In genomic region chr2:16140771-16141640, GRCh38 we compare ENCODE assay signal across 15 cellular contexts.
DNase-seq lines count a peak whose midpoint lies in the region; ATAC-seq and TF ChIP-seq lines count a peak whose summit lies in the region.
"Had no signal": no experiment of that assay in that cellular context is flagged by ENCODE, and none has a peak within 500 bp of the region (broad histone marks: within the 10 kb centered on the region; RNA-seq: fewer than 3 reads in every experiment).

No MANE protein-coding gene starts in this region.

- peaks cover 30% of the 10 kb centered on the region for H3K9me3 ChIP-seq in BE2C

- no peak overlapping the region for H3K4me3 ChIP-seq in BE2C (ENCODE audit: low read depth, low read length)
- H3K4me3 ChIP-seq: SJSA1 had no signal

- TF ChIP-seq CTCF in BE2C (IDR thresholded peaks at IDR 0.05; ENCODE audit: low read depth, low read length), result no peak

- no peaks in the 10 kb centered on the region for H3K36me3 ChIP-seq in BE2C
- H3K36me3 ChIP-seq: SJSA1 had no signal

- no peaks in the 10 kb centered on the region for H3K27me3 ChIP-seq in BE2C
- H3K27me3 ChIP-seq: SJSA1 had no signal

- H3K4me1 ChIP-seq in BE2C, result peaks cover 33% of the 10 kb centered on the region
- H3K4me1 ChIP-seq: SJSA1 had no signal

- DNase-seq in BE2C, result peak; percentile 100
- DNase-seq in HT-29 (ENCODE audit: low spot score), result peak; percentile 23
- DNase-seq in ecto neural progenitor cell (ENCODE audit: low spot score), result peak; percentile 21
- peak; percentile 6 for DNase-seq in mucosa of gallbladder (ENCODE audit: low spot score)
- no peak for DNase-seq in CD1c-positive myeloid dendritic cell (ENCODE audit: extremely low spot score)
- no peak for DNase-seq in NCI-H1694 (lab: John Stamatoyannopoulos, UW)
- DNase-seq in NCI-H146 (lab: John Stamatoyannopoulos, UW), result no peak
- DNase-seq: CD8-positive, alpha-beta T cell; EL; Karpas-422; NCI-H1417 treated with DMSO at 0.1 percent for 48 hours; NCI-H2081; NCI-H526 treated with DMSO at 0.1 percent for 48 hours had no signal

- ATAC-seq in HG02938 (IDR thresholded peaks at IDR 0.05; ENCODE audit: unreplicated experiment), result no peak
- ATAC-seq: CD8-positive, alpha-beta T cell had no signal

Comparison
In these comparisons a context has a peak if more than half of its experiments do, and no peak if none do; other contexts are left out.
1. DNase-seq: peak in BE2C (single experiment), HT-29 (single experiment), ecto neural progenitor cell (single experiment) and mucosa of gallbladder (single experiment); none in CD1c-positive myeloid dendritic cell (single experiment), NCI-H1694 (single experiment) and NCI-H146 (single experiment).